ENCODE assay signal across 33 cellular contexts in genomic region chr5:94779684-94780083, GRCh38.
"Had no signal": no experiment of that assay in that cellular context is flagged by ENCODE, and none has a peak within 500 bp of the region (broad histone marks: within the 10 kb centered on the region; RNA-seq: fewer than 3 reads in every experiment).

No MANE protein-coding gene starts in this region.

- H3K27me3 ChIP-seq: ascending aorta, body of pancreas, brain microvascular endothelial cell, breast epithelium had no signal

- FAIRE-seq: astrocyte, bronchial epithelial cell had no signal

- DNase-seq: activated effector memory CD4-positive, alpha-beta T cell treated with anti-CD3 and anti-CD28 coated beads, Interleukin-2, amount 50 U/mL, for 16 hours; activated effector memory CD4-positive, alpha-beta T cell treated with Interleukin-2 at 50 U/mL for 16 hours; activated gamma-delta T cell; activated gamma-delta T cell treated with Interleukin-2 at 50 U/mL for 16 hours; activated naive CD4-positive, alpha-beta T cell; activated naive CD4-positive, alpha-beta T cell treated with anti-CD3 and anti-CD28 coated beads for 36 hours; activated naive CD4-positive, alpha-beta T cell treated with anti-CD3 and anti-CD28 coated beads, Interleukin-2, amount 10 ng/mL, durations not matched to agents 7 days and 5 days; activated naive CD4-positive, alpha-beta T cell treated with anti-CD3 and anti-CD28 coated beads, Interleukin-2, amount 50 U/mL, for 16 hours; activated naive CD4-positive, alpha-beta T cell treated with Interleukin-2 at 50 U/mL for 16 hours; activated naive CD8-positive, alpha-beta T cell treated with anti-CD3 and anti-CD28 coated beads for 36 hours; activated naive CD8-positive, alpha-beta T cell treated with anti-CD3 and anti-CD28 coated beads, Interleukin-2, amount 10 ng/mL, durations not matched to agents 7 days and 5 days; activated naive CD8-positive, alpha-beta T cell treated with anti-CD3 and anti-CD28 coated beads, Interleukin-2, amount 50 U/mL, for 24 hours; activated T-cell treated with anti-CD3 and anti-CD28 coated beads, Interleukin-2, amount 50 U/mL, for 24 hours; activated T-cell treated with anti-CD3 and anti-CD28 coated beads, Interleukin-2, amount 50 U/mL, for 4 hours; activated T-cell treated with anti-CD3 and anti-CD28 coated beads, Interleukin-2, amount 50 U/mL, for 48 hours; activated T-cell treated with anti-CD3 and anti-CD28 coated beads, Interleukin-2, amount 50 U/mL, for 72 hours; adrenal gland; amniotic stem cell; amygdala; anterior cingulate cortex; aorta; body of pancreas; brain microvascular endothelial cell; caudate nucleus; central memory CD4-positive, alpha-beta T cell; cerebellar nuclear complex had no signal

- H3K4me1 ChIP-seq: adrenal gland, ascending aorta, body of pancreas, breast epithelium had no signal

- H3K27ac ChIP-seq: adrenal gland, ascending aorta, body of pancreas, brain microvascular endothelial cell, breast epithelium, cardiac muscle cell had no signal

- H3K4me3 ChIP-seq: adrenal gland, ascending aorta, body of pancreas, breast epithelium, cardiac muscle cell had no signal

- H3K9me3 ChIP-seq: adrenal gland, ascending aorta, body of pancreas, breast epithelium had no signal

- ATAC-seq: activated naive CD4-positive, alpha-beta T cell treated with anti-CD3 and anti-CD28 coated beads, Interleukin-2, amount 50 U/mL, for 72 hours; activated naive CD8-positive, alpha-beta T cell treated with anti-CD3 and anti-CD28 coated beads, Interleukin-2, amount 50 U/mL, for 24 hours; activated T-cell treated with anti-CD3 and anti-CD28 coated beads, Interleukin-2, amount 50 U/mL, for 4 hours; activated T-cell treated with anti-CD3 and anti-CD28 coated beads, Interleukin-2, amount 50 U/mL, for 72 hours; activated T-helper 17 cell treated with anti-CD3 and anti-CD28 coated beads, Interleukin-2, amount 50 U/mL, for 72 hours; body of pancreas had no signal

- H3K36me3 ChIP-seq: adrenal gland, ascending aorta, brain microvascular endothelial cell, breast epithelium, cardiac muscle cell had no signal
